Comparison of ENCODE assay signal across 18 cellular contexts in the genomic region with DNA sequence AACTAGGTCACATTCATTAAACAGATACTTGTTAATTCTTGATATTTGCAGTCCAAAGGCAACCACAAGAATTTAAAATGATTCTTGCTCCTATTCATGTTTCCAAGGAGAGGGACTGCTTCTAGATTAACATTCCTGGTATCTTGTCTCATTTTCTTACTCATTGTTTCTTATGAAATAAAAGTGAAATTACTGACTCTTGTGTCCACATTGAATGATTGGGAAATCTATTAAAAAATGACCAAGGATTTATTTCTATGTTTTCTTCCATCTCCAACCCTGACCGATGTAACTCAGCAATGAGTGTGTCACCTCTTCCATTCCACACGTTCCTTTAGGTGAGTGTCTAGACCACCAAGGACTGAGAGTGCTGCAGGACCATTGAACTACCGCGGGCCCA.
DNase-seq lines count a peak whose midpoint lies in the region; ATAC-seq, FAIRE-seq and TF ChIP-seq lines count a peak whose summit lies in the region.
"Had no signal": no experiment of that assay in that cellular context is flagged by ENCODE, and none has a peak within 500 bp of the region (broad histone marks: within the 10 kb centered on the region; RNA-seq: fewer than 3 reads in every experiment).

No MANE protein-coding gene starts in this region.

- H2AFZ ChIP-seq in ACC112 (ENCODE audit: low read length, unreplicated experiment) (peak overlapping the region; percentile 43), keratinocyte (ENCODE audit: control insufficient read depth, low read length) (no peak overlapping the region)

- H3K36me3 ChIP-seq in ACC112 (ENCODE audit: insufficient read depth, low read length) = no peaks in the 10 kb centered on the region
- no peaks in the 10 kb centered on the region for H3K36me3 ChIP-seq in keratinocyte (ENCODE audit: control insufficient read depth in 2 of 2, extremely low read depth in 1 of 2, insufficient read depth in 2 of 2, low read length in 2 of 2)
- no peaks in the 10 kb centered on the region for H3K36me3 ChIP-seq in kidney (ENCODE audit: control insufficient read depth in 1 of 2, insufficient read depth in 2 of 2, low read length in 2 of 2)
- no peaks in the 10 kb centered on the region for H3K36me3 ChIP-seq in small intestine (ENCODE audit: control insufficient read depth in 2 of 2, insufficient read depth in 2 of 2, low read length in 2 of 2)

- no peaks in the 10 kb centered on the region for H3K9me3 ChIP-seq in keratinocyte (ENCODE audit: control insufficient read depth, low read depth, low read length)
- no peaks in the 10 kb centered on the region for H3K9me3 ChIP-seq in kidney (ENCODE audit: control insufficient read depth in 1 of 2, low read length in 2 of 2)
- no peaks in the 10 kb centered on the region for H3K9me3 ChIP-seq in small intestine (ENCODE audit: control insufficient read depth, low read depth)
- H3K9me3 ChIP-seq: testis had no signal

- no peaks in the 10 kb centered on the region for H3K79me2 ChIP-seq in ACC112 (ENCODE audit: control insufficient read depth, insufficient read depth, low read length, unreplicated experiment)
- H3K79me2 ChIP-seq in keratinocyte (ENCODE audit: control insufficient read depth, insufficient read depth, low read length) = no peaks in the 10 kb centered on the region

- ATAC-seq in GM21576 (IDR thresholded peaks at IDR 0.05; ENCODE audit: unreplicated experiment) = no peak
- ATAC-seq: activated CD8-positive, alpha-beta T cell treated with anti-CD3 and anti-CD28 coated beads for 36 hours; naive thymus-derived CD4-positive, alpha-beta T cell had no signal

- H3K27ac ChIP-seq in ACC112 (ENCODE audit: low read depth, low read length) (peak overlapping the region; percentile 76), keratinocyte (ENCODE audit: control insufficient read depth, insufficient read depth, low read length) (no peak overlapping the region), kidney (ENCODE audit: low read depth in 2 of 2, low read length in 2 of 2) (no peak overlapping the region), small intestine (ENCODE audit: low read depth in 1 of 2, low read length in 1 of 2) (no peak overlapping the region)
- H3K27ac ChIP-seq: epithelial cell of prostate, testis had no signal

- no peak overlapping the region for H3K4me2 ChIP-seq in keratinocyte (ENCODE audit: control insufficient read depth, extremely low read depth, insufficient read depth, low read depth, low read length)

- H3K4me1 ChIP-seq in ACC112 (ENCODE audit: control insufficient read depth, insufficient read depth, low read length, unreplicated experiment) (peaks cover 30% of the 10 kb centered on the region), keratinocyte (ENCODE audit: control insufficient read depth, extremely low read depth, insufficient read depth, low read length) (peaks cover 3% of the 10 kb centered on the region), kidney (ENCODE audit: control insufficient read depth in 1 of 2, insufficient read depth in 1 of 2, low read depth in 1 of 2, low read length in 2 of 2) (no peaks in the 10 kb centered on the region), small intestine (ENCODE audit: control insufficient read depth in 2 of 2, insufficient read depth in 1 of 2, low read depth in 1 of 2, low read length in 1 of 2) (no peaks in the 10 kb centered on the region)
- H3K4me1 ChIP-seq: testis had no signal

- H4K20me1 ChIP-seq in keratinocyte (ENCODE audit: control insufficient read depth, extremely low read depth, insufficient read depth, low read length) = no peaks in the 10 kb centered on the region

- WGBS in small intestine, 3 donors = 59 to 80% (median 67%) methylated on average over 4 of the region's 4 CpGs

- dilution Hi-C loops in keratinocyte (cut with MboI; ENCODE audit: extremely low pct_ligation_motif_present, low sequenced_read_pairs) = no loop called here

- H3K27me3 ChIP-seq in ACC112 (ENCODE audit: insufficient read depth, low read length) (no peaks in the 10 kb centered on the region), keratinocyte (ENCODE audit: control insufficient read depth, extremely low read depth, insufficient read depth, low read length) (no peaks in the 10 kb centered on the region), small intestine (ENCODE audit: control insufficient read depth in 2 of 2, insufficient read depth in 2 of 2, low read length in 2 of 2) (no peaks in the 10 kb centered on the region)
- H3K27me3 ChIP-seq: testis had no signal

- peak overlapping the region; percentile 7; the same call in 1 of the 2 replicates for H3K4me3 ChIP-seq in ACC112 (ENCODE audit: low read depth, low read length)
- no peak overlapping the region for H3K4me3 ChIP-seq in choroid plexus epithelial cell (ENCODE audit: low read depth, low read length)
- H3K4me3 ChIP-seq in keratinocyte (ENCODE audit: control insufficient read depth in 2 of 3, extremely low read depth in 1 of 3, insufficient read depth in 2 of 3, low read depth in 1 of 3, low read length in 3 of 3) = no peak overlapping the region
- H3K4me3 ChIP-seq in kidney (ENCODE audit: low read length in 2 of 2) = no peak overlapping the region
- H3K4me3 ChIP-seq in small intestine (ENCODE audit: low read depth in 1 of 2, low read length in 2 of 2) = no peak overlapping the region
- H3K4me3 ChIP-seq: testis had no signal

- no peak overlapping the region for H3K9ac ChIP-seq in keratinocyte (ENCODE audit: control insufficient read depth, extremely low read depth, insufficient read depth, low read length)
- no peak overlapping the region for H3K9ac ChIP-seq in kidney (ENCODE audit: low read length in 2 of 2)

- no peaks in the 10 kb centered on the region for H3K9me1 ChIP-seq in keratinocyte (ENCODE audit: control insufficient read depth, extremely low read depth, insufficient read depth, low read length)

- intact Hi-C loops in kidney (cut with DNase I) = no loop called here

- TF ChIP-seq CTCF in choroid plexus epithelial cell (conservative IDR thresholded peaks at IDR 0.05; ENCODE audit: low read depth, low read length) = no peak
- TF ChIP-seq CTCF in keratinocyte (optimal IDR thresholded peaks at IDR 0.05 in 1 of 3, IDR thresholded peaks at IDR 0.05 in 1 of 3, conservative IDR thresholded peaks at IDR 0.05 in 1 of 3; ENCODE audit: extremely low read depth in 1 of 3, insufficient read depth in 2 of 3, low read length in 3 of 3) = no peak
- TF ChIP-seq CTCF in kidney (IDR thresholded peaks at IDR 0.05; ENCODE audit: borderline replicate concordance, extremely low read depth, insufficient read depth) = no peak

- no peak for FAIRE-seq in keratinocyte (lab: Jason Lieb, UNC)
- no peak for FAIRE-seq in kidney (lab: Jason Lieb, UNC)
- FAIRE-seq in small intestine (lab: Jason Lieb, UNC) = no peak

- DNase-seq in HT1080 (ENCODE audit: low read depth) = peak; percentile 1
- DNase-seq in choroid plexus epithelial cell (ENCODE audit: low read depth) = peak; percentile 69
- peak; percentile 32 for DNase-seq in keratinocyte (ENCODE audit: low read depth, low spot score)
- no peak for DNase-seq in kidney
- DNase-seq in small intestine = no peak
- no peak for DNase-seq in HuH-7.5 (ENCODE audit: low spot score)
- DNase-seq: activated CD8-positive, alpha-beta T cell treated with anti-CD3 and anti-CD28 coated beads for 36 hours; amniotic stem cell; CD8-positive, alpha-beta memory T cell; H7; naive thymus-derived CD4-positive, alpha-beta T cell; NCI-H2029; NCI-H526 treated with DMSO at 0.1 percent for 48 hours; OCI-M1; testis had no signal

Comparison
In these comparisons a context has a peak if more than half of its experiments do, and no peak if none do; other contexts are left out.
1. DNase-seq: peak in HT1080 (single experiment), choroid plexus epithelial cell (single experiment) and keratinocyte (single experiment); none in kidney (single experiment), small intestine (single experiment) and HuH-7.5 (single experiment).